Comparison of ENCODE assay signal across 8 cellular contexts in genomic region chr17:49548506-49549310, GRCh38. TPM values are rescaled to one million over a fixed set of nuclear protein-coding genes. Genes with fewer than 3 reads are reported as not detected.
DNase-seq lines count a peak whose midpoint lies in the region; ATAC-seq and TF ChIP-seq lines count a peak whose summit lies in the region.

No MANE protein-coding gene starts in this region.

- TF ChIP-seq POLR2A in testis (IDR thresholded peaks at IDR 0.05): no peak

- no peaks in the 10 kb centered on the region for H3K9me2 ChIP-seq in SK-N-SH

- H4K20me1 ChIP-seq in SK-N-SH (ENCODE audit: insufficient read depth): no peaks in the 10 kb centered on the region

- no peaks in the 10 kb centered on the region for H3K4me1 Mint-ChIP-seq in activated CD4-positive, alpha-beta memory T cell treated with anti-CD3 and anti-CD28 coated beads for 36 hours (ENCODE audit: low read depth)
- no peaks in the 10 kb centered on the region for H3K4me1 Mint-ChIP-seq in activated CD4-positive, alpha-beta memory T cell treated with anti-CD3 and anti-CD28 coated beads, Interleukin-2, amount 10 ng/mL, durations not matched to agents 7 days and 5 days
- H3K4me1 Mint-ChIP-seq in glutamatergic neuron (ENCODE audit: low read depth, unreplicated experiment) (peaks cover 23% of the 10 kb centered on the region), natural killer cell (peaks cover 3 to 9% of the 10 kb centered on the region in 2 donors)

- 73% methylated on average over 7 of the region's 8 CpGs for WGBS in SK-N-SH (ENCODE audit: low lambda C conversion rate)
- WGBS in testis, 2 donors: 91 to 96% methylated on average over 3 to 8 of the region's 8 CpGs

- no peak overlapping the region for H3K27ac Mint-ChIP-seq in activated CD4-positive, alpha-beta memory T cell treated with anti-CD3 and anti-CD28 coated beads for 36 hours
- H3K27ac Mint-ChIP-seq in activated CD4-positive, alpha-beta memory T cell treated with anti-CD3 and anti-CD28 coated beads, Interleukin-2, amount 10 ng/mL, durations not matched to agents 7 days and 5 days: no peak overlapping the region
- H3K27ac Mint-ChIP-seq in glutamatergic neuron (ENCODE audit: unreplicated experiment) (no peak overlapping the region), natural killer cell (no peak overlapping the region)

- TF ChIP-seq RAD21 in SK-N-SH (IDR thresholded peaks at IDR 0.05; ENCODE audit: low read length): peak; percentile 81

- no peaks in the 10 kb centered on the region for H3K79me2 ChIP-seq in SK-N-SH (ENCODE audit: insufficient read depth)

- no peak overlapping the region for H3K9ac ChIP-seq in SK-N-SH

- H2AFZ ChIP-seq in SK-N-SH (ENCODE audit: low read depth): no peak overlapping the region

- H3K36me3 ChIP-seq in SK-N-SH (replicated peaks in 1 of 2; ENCODE audit: control insufficient read depth in 1 of 2, insufficient read depth in 2 of 2, low read length in 1 of 2): no peaks in the 10 kb centered on the region
- H3K36me3 ChIP-seq in testis (ENCODE audit: low read depth, missing control alignments): no peaks in the 10 kb centered on the region

- POLR2A ChIA-PET in activated CD4-positive, alpha-beta memory T cell treated with anti-CD3 and anti-CD28 coated beads for 36 hours (lab: Charles Lee): no interaction called here
- POLR2A ChIA-PET in activated CD4-positive, alpha-beta memory T cell treated with anti-CD3 and anti-CD28 coated beads, Interleukin-2, amount 10 ng/mL, durations not matched to agents 7 days and 5 days (lab: Charles Lee): no interaction called here
- POLR2A ChIA-PET in SK-N-SH (lab: Yijun Ruan, JAX): no interaction called here

- H3K36me3 Mint-ChIP-seq in activated CD4-positive, alpha-beta memory T cell treated with anti-CD3 and anti-CD28 coated beads for 36 hours: no peaks in the 10 kb centered on the region
- peaks cover 2% of the 10 kb centered on the region for H3K36me3 Mint-ChIP-seq in activated CD4-positive, alpha-beta memory T cell treated with anti-CD3 and anti-CD28 coated beads, Interleukin-2, amount 10 ng/mL, durations not matched to agents 7 days and 5 days (ENCODE audit: low read depth)
- H3K36me3 Mint-ChIP-seq in glutamatergic neuron (ENCODE audit: unreplicated experiment) (no peaks in the 10 kb centered on the region), natural killer cell (no peaks in the 10 kb centered on the region)

- H3K4me1 ChIP-seq in SK-N-SH (ENCODE audit: control insufficient read depth in 1 of 2, insufficient read depth in 2 of 2, low read depth in 1 of 2, low read length in 1 of 2) (peaks cover 0 to 43% of the 10 kb centered on the region in 2 experiments; a peak in 1 of 4 replicates), testis (peaks cover 16% of the 10 kb centered on the region)

- peaks cover 1% of the 10 kb centered on the region for H3K27me3 Mint-ChIP-seq in activated CD4-positive, alpha-beta memory T cell treated with anti-CD3 and anti-CD28 coated beads for 36 hours
- no peaks in the 10 kb centered on the region for H3K27me3 Mint-ChIP-seq in activated CD4-positive, alpha-beta memory T cell treated with anti-CD3 and anti-CD28 coated beads, Interleukin-2, amount 10 ng/mL, durations not matched to agents 7 days and 5 days
- H3K27me3 Mint-ChIP-seq in glutamatergic neuron (ENCODE audit: unreplicated experiment): peaks cover 2% of the 10 kb centered on the region
- H3K27me3 Mint-ChIP-seq in natural killer cell (ENCODE audit: low read depth in 2 of 2): peaks cover 0 to 8% of the 10 kb centered on the region in 2 donors

- no peak overlapping the region; a peak in 1 of 4 replicates for H3K4me3 ChIP-seq in SK-N-SH (ENCODE audit: low read depth in 2 of 2, low read length in 1 of 2)
- no peak overlapping the region for H3K4me3 ChIP-seq in testis

- no peaks in the 10 kb centered on the region for H3F3A ChIP-seq in SK-N-SH (replicated peaks; ENCODE audit: insufficient read depth)

- CTCF ChIA-PET in activated CD4-positive, alpha-beta memory T cell treated with anti-CD3 and anti-CD28 coated beads for 36 hours (lab: Charles Lee): no interaction called here
- CTCF ChIA-PET in activated CD4-positive, alpha-beta memory T cell treated with anti-CD3 and anti-CD28 coated beads, Interleukin-2, amount 10 ng/mL, durations not matched to agents 7 days and 5 days (lab: Charles Lee): no interaction called here
- CTCF ChIA-PET in SK-N-SH (lab: Yijun Ruan, JAX): interaction anchor here (0.9 to 17.1 kb wide), 18 partner anchors 8 to 146 kb away, joined by 3 to 499 read pairs (median 5); partner anchors contain the start of genes NGFR and PHB1

- H3K27me3 ChIP-seq in SK-N-SH (ENCODE audit: insufficient read depth) (peaks cover 8% of the 10 kb centered on the region), testis (no peaks in the 10 kb centered on the region)

- no peak for TF ChIP-seq EP300 in SK-N-SH (IDR thresholded peaks at IDR 0.05; ENCODE audit: borderline replicate concordance in 1 of 2, low read depth in 1 of 2, low read length in 1 of 2)

- H3K9me3 ChIP-seq in SK-N-SH (no peaks in the 10 kb centered on the region), testis (no peaks in the 10 kb centered on the region)

- ATAC-seq in natural killer cell: no peak

- no peak overlapping the region for H3K4me2 ChIP-seq in SK-N-SH

- H3K27ac ChIP-seq in SK-N-SH (ENCODE audit: low read depth in 2 of 2, low read length in 1 of 2) (peak overlapping the region in 1 of 2 experiments; percentile 30; a peak in 1 of 4 replicates), testis (no peak overlapping the region)

- peak; percentile 37 for DNase-seq in activated CD4-positive, alpha-beta memory T cell treated with anti-CD3 and anti-CD28 coated beads for 36 hours
- DNase-seq in activated CD4-positive, alpha-beta memory T cell treated with anti-CD3 and anti-CD28 coated beads, Interleukin-2, amount 10 ng/mL, durations not matched to agents 7 days and 5 days: no peak
- DNase-seq in SK-N-SH (peak; percentile 73), glutamatergic neuron (peak; percentile 61), testis (peak; percentile 62), HuH-7 (ENCODE audit: low spot score) (no peak), natural killer cell (no peak), NCI-H2029 treated with DMSO at 0.1 percent for 48 hours (lab: John Stamatoyannopoulos, UW) (no peak)

- intact Hi-C loops in activated CD4-positive, alpha-beta memory T cell treated with anti-CD3 and anti-CD28 coated beads for 36 hours (cut with micrococcal nuclease): loop anchor here (2.0 kb wide), 1 partner anchor 140 kb away; no protein-coding TSS in a partner anchor
- intact Hi-C loops in testis (cut with DNase I; ENCODE audit: low total_unique reads): no loop called here
- intact Hi-C loops in natural killer cell (cut with micrococcal nuclease): no loop called here

- no peak overlapping the region for H3K4me3 Mint-ChIP-seq in activated CD4-positive, alpha-beta memory T cell treated with anti-CD3 and anti-CD28 coated beads for 36 hours
- no peak overlapping the region for H3K4me3 Mint-ChIP-seq in activated CD4-positive, alpha-beta memory T cell treated with anti-CD3 and anti-CD28 coated beads, Interleukin-2, amount 10 ng/mL, durations not matched to agents 7 days and 5 days
- no peak overlapping the region for H3K4me3 Mint-ChIP-seq in glutamatergic neuron (ENCODE audit: unreplicated experiment)
- no peak overlapping the region for H3K4me3 Mint-ChIP-seq in natural killer cell

- peaks cover 5% of the 10 kb centered on the region for H3K9me3 Mint-ChIP-seq in activated CD4-positive, alpha-beta memory T cell treated with anti-CD3 and anti-CD28 coated beads for 36 hours
- H3K9me3 Mint-ChIP-seq in activated CD4-positive, alpha-beta memory T cell treated with anti-CD3 and anti-CD28 coated beads, Interleukin-2, amount 10 ng/mL, durations not matched to agents 7 days and 5 days: peaks cover 8% of the 10 kb centered on the region
- peaks cover 4% of the 10 kb centered on the region for H3K9me3 Mint-ChIP-seq in glutamatergic neuron (ENCODE audit: unreplicated experiment)
- H3K9me3 Mint-ChIP-seq in natural killer cell: no peaks in the 10 kb centered on the region

- TF ChIP-seq CTCF in SK-N-SH (IDR thresholded peaks at IDR 0.05) (peak; percentile 68), glutamatergic neuron (IDR thresholded peaks at IDR 0.05; ENCODE audit: partially characterized antibody, unreplicated experiment) (peak; percentile 51), testis (IDR thresholded peaks at IDR 0.05) (peak in 2 of 3 experiments; percentile 25 to 43), natural killer cell (IDR thresholded peaks at IDR 0.05) (no peak)

TF ChIP-seq in SK-N-SH, 30 proteins besides CTCF, POLR2A, EP300 and RAD21 (continues in another document):
- TF ChIP-seq USF1 (IDR thresholded peaks at IDR 0.05; ENCODE audit: borderline replicate concordance, low read depth): no peak
- no peak for TF ChIP-seq GABPA (IDR thresholded peaks at IDR 0.05; ENCODE audit: low read depth)

RNA-seq across cellular contexts. Expression of gene NXPH3, which starts 27.0 kb away (rescaled TPM):
- under 1 TPM in 1 of 2 experiments, not detected in 1; 0.10 TPM for total RNA-seq in activated CD4-positive, alpha-beta memory T cell treated with anti-CD3 and anti-CD28 coated beads for 36 hours
- total RNA-seq in activated CD4-positive, alpha-beta memory T cell treated with anti-CD3 and anti-CD28 coated beads, Interleukin-2, amount 10 ng/mL, durations not matched to agents 7 days and 5 days: not detected
- polyA plus RNA-seq in SK-N-SH (2012; rRNA removed) (0.30 and 0.31 TPM in 2 replicates), testis (ENCODE audit: insufficient read depth, low read depth, low replicate concordance) (5.8 TPM)
- 0.14 and 0.16 TPM in 2 replicates for polyA plus RNA-seq in SK-N-SH (2012; cell fraction: cytosol; rRNA removed)
- polyA plus RNA-seq in SK-N-SH (2012; cell fraction: nucleus; rRNA removed): 0.25 and 0.34 TPM in 2 replicates
- total RNA-seq in glutamatergic neuron (ENCODE audit: unreplicated experiment) (2.0 TPM), testis (1 to 10 TPM; 4.1 to 5.6 TPM), natural killer cell (not detected)

RNA-seq across cellular contexts. Expression of gene NGFR, which starts 53.6 kb away (rescaled TPM):
- under 1 TPM; 0.17 to 0.21 TPM for total RNA-seq in activated CD4-positive, alpha-beta memory T cell treated with anti-CD3 and anti-CD28 coated beads for 36 hours
- total RNA-seq in activated CD4-positive, alpha-beta memory T cell treated with anti-CD3 and anti-CD28 coated beads, Interleukin-2, amount 10 ng/mL, durations not matched to agents 7 days and 5 days: under 1 TPM; 0.33 to 0.58 TPM
- polyA plus RNA-seq in SK-N-SH (2012; rRNA removed): 0.44 and 0.76 TPM in 2 replicates
- polyA plus RNA-seq in SK-N-SH (2012; cell fraction: cytosol; rRNA removed): 0.37 and 0.59 TPM in 2 replicates
- polyA plus RNA-seq in SK-N-SH (2012; cell fraction: nucleus; rRNA removed): 0.52 and 0.66 TPM in 2 replicates
- 131 TPM for total RNA-seq in glutamatergic neuron (ENCODE audit: unreplicated experiment)
- total RNA-seq in testis: 10 to 100 TPM; 11.3 to 20.6 TPM
- polyA plus RNA-seq in testis (ENCODE audit: insufficient read depth, low read depth, low replicate concordance): 21.5 TPM
- 1 to 10 TPM in 2 of 3 donors, under 1 TPM in 1; 0.91 to 1.8 (median 1.2) TPM for total RNA-seq in natural killer cell

Comparison
In these comparisons a context has a peak if more than half of its experiments do, and no peak if none do; other contexts are left out.
1. DNase-seq: peak in activated CD4-positive, alpha-beta memory T cell treated with anti-CD3 and anti-CD28 coated beads for 36 hours (single experiment), SK-N-SH (single experiment), glutamatergic neuron (single experiment) and testis (single experiment); none in activated CD4-positive, alpha-beta memory T cell treated with anti-CD3 and anti-CD28 coated beads, Interleukin-2, amount 10 ng/mL, durations not matched to agents 7 days and 5 days (single experiment), HuH-7 (single experiment), natural killer cell (single experiment) and NCI-H2029 treated with DMSO at 0.1 percent for 48 hours (single experiment).
2. RNA of gene NGFR, which starts 53.6 kb away (total RNA-seq): 131 TPM in glutamatergic neuron (single experiment) and 11.3 to 20.6 TPM in testis; 0.91 to 1.8 TPM in natural killer cell, 0.33 to 0.58 TPM in activated CD4-positive, alpha-beta memory T cell treated with anti-CD3 and anti-CD28 coated beads, Interleukin-2, amount 10 ng/mL, durations not matched to agents 7 days and 5 days and 0.17 to 0.21 TPM in activated CD4-positive, alpha-beta memory T cell treated with anti-CD3 and anti-CD28 coated beads for 36 hours; every median in the first group is over 4 times any median in the second.